ENCODE assay signal across 1 cellular context in the genomic region with DNA sequence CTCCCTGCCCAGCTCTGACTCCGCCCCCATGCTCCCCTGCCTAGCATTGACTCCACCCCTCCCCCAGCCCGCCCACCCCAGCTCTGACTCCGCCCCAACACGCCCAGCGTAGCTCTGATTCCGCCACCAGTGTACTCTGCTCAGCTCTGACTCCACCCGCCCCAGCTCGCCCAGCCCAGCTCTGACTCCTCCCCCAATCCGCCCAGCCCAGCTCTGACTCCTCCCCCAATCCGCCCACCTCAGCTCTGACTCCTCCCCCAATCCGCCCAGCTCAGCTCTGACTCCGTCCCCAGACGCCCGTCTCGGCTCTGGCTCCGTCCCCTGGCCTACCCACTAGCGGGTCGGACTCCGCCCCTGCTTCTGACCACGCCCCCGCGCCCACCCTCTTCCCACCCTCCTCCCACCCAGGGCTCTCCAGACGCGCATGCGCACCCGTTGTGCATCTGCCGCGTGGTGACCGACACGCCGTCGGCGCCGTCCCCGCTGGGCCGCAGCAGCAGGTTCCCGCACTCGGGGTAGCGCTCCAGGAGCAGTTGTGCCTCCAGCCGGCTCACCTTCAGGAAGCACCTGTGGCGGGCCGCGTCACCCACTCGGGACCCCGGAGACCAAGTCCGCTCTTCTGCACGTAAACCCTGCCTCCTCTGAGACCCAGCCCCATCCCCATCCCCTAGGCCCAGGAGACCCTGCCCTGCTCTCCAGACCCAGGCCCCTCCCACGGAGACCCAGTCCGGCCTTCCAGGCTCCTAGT.
A peak's percentile ranks its signal among the peaks of the same experiment; 100 is the strongest.
TF ChIP-seq lines count a peak whose summit lies in the region.

No MANE protein-coding gene starts in this region.

TF ChIP-seq in K562, 482 proteins besides CTCF, POLR2A, EP300 and RAD21 (continued from another document and continues in another):
- TF ChIP-seq, protein P1, sequence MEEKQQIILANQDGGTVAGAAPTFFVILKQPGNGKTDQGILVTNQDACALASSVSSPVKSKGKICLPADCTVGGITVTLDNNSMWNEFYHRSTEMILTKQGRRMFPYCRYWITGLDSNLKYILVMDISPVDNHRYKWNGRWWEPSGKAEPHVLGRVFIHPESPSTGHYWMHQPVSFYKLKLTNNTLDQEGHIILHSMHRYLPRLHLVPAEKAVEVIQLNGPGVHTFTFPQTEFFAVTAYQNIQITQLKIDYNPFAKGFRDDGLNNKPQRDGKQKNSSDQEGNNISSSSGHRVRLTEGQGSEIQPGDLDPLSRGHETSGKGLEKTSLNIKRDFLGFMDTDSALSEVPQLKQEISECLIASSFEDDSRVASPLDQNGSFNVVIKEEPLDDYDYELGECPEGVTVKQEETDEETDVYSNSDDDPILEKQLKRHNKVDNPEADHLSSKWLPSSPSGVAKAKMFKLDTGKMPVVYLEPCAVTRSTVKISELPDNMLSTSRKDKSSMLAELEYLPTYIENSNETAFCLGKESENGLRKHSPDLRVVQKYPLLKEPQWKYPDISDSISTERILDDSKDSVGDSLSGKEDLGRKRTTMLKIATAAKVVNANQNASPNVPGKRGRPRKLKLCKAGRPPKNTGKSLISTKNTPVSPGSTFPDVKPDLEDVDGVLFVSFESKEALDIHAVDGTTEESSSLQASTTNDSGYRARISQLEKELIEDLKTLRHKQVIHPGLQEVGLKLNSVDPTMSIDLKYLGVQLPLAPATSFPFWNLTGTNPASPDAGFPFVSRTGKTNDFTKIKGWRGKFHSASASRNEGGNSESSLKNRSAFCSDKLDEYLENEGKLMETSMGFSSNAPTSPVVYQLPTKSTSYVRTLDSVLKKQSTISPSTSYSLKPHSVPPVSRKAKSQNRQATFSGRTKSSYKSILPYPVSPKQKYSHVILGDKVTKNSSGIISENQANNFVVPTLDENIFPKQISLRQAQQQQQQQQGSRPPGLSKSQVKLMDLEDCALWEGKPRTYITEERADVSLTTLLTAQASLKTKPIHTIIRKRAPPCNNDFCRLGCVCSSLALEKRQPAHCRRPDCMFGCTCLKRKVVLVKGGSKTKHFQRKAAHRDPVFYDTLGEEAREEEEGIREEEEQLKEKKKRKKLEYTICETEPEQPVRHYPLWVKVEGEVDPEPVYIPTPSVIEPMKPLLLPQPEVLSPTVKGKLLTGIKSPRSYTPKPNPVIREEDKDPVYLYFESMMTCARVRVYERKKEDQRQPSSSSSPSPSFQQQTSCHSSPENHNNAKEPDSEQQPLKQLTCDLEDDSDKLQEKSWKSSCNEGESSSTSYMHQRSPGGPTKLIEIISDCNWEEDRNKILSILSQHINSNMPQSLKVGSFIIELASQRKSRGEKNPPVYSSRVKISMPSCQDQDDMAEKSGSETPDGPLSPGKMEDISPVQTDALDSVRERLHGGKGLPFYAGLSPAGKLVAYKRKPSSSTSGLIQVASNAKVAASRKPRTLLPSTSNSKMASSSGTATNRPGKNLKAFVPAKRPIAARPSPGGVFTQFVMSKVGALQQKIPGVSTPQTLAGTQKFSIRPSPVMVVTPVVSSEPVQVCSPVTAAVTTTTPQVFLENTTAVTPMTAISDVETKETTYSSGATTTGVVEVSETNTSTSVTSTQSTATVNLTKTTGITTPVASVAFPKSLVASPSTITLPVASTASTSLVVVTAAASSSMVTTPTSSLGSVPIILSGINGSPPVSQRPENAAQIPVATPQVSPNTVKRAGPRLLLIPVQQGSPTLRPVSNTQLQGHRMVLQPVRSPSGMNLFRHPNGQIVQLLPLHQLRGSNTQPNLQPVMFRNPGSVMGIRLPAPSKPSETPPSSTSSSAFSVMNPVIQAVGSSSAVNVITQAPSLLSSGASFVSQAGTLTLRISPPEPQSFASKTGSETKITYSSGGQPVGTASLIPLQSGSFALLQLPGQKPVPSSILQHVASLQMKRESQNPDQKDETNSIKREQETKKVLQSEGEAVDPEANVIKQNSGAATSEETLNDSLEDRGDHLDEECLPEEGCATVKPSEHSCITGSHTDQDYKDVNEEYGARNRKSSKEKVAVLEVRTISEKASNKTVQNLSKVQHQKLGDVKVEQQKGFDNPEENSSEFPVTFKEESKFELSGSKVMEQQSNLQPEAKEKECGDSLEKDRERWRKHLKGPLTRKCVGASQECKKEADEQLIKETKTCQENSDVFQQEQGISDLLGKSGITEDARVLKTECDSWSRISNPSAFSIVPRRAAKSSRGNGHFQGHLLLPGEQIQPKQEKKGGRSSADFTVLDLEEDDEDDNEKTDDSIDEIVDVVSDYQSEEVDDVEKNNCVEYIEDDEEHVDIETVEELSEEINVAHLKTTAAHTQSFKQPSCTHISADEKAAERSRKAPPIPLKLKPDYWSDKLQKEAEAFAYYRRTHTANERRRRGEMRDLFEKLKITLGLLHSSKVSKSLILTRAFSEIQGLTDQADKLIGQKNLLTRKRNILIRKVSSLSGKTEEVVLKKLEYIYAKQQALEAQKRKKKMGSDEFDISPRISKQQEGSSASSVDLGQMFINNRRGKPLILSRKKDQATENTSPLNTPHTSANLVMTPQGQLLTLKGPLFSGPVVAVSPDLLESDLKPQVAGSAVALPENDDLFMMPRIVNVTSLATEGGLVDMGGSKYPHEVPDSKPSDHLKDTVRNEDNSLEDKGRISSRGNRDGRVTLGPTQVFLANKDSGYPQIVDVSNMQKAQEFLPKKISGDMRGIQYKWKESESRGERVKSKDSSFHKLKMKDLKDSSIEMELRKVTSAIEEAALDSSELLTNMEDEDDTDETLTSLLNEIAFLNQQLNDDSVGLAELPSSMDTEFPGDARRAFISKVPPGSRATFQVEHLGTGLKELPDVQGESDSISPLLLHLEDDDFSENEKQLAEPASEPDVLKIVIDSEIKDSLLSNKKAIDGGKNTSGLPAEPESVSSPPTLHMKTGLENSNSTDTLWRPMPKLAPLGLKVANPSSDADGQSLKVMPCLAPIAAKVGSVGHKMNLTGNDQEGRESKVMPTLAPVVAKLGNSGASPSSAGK (IDR thresholded peaks at IDR 0.05) = peak; percentile 91
- no peak for TF ChIP-seq NELFE (IDR thresholded peaks at IDR 0.05; ENCODE audit: insufficient read depth, insufficient read length)
- no peak; the same call in 1 of the 2 replicates for TF ChIP-seq NFRKB (IDR thresholded peaks at IDR 0.05; ENCODE audit: low read depth)
- TF ChIP-seq FIP1L1 (IDR thresholded peaks at IDR 0.05; ENCODE audit: low read depth, low read length, poor library complexity, severe bottlenecking) = no peak
- TF ChIP-seq NFIC (IDR thresholded peaks at IDR 0.05) = 0 out of 2 replicates have a peak, but pooled peaks have one; percentile 33
- TF ChIP-seq POLR2B (IDR thresholded peaks at IDR 0.05; ENCODE audit: low read depth, partially characterized antibody) = peak; percentile 77
- TF ChIP-seq MBD2 (IDR thresholded peaks at IDR 0.05; ENCODE audit: borderline replicate concordance, low read depth) = peak; percentile 100
- TF ChIP-seq ZNF57 (CRISPR knock-in tag; IDR thresholded peaks at IDR 0.05) = no peak
- TF ChIP-seq TRIM28 (IDR thresholded peaks at IDR 0.05) = no peak
- TF ChIP-seq, protein P2, sequence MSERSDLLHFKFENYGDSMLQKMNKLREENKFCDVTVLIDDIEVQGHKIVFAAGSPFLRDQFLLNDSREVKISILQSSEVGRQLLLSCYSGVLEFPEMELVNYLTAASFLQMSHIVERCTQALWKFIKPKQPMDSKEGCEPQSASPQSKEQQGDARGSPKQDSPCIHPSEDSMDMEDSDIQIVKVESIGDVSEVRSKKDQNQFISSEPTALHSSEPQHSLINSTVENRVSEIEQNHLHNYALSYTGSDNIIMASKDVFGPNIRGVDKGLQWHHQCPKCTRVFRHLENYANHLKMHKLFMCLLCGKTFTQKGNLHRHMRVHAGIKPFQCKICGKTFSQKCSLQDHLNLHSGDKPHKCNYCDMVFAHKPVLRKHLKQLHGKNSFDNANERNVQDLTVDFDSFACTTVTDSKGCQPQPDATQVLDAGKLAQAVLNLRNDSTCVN (CRISPR knock-in tag; IDR thresholded peaks at IDR 0.05) = no peak
- TF ChIP-seq KDM5B (IDR thresholded peaks at IDR 0.05; ENCODE audit: insufficient replicate concordance, low read depth, low read length) = peak; percentile 81
- TF ChIP-seq GABPB2 (CRISPR knock-in tag; conservative IDR thresholded peaks at IDR 0.05) = no peak; the same call in 1 of the 2 replicates
- TF ChIP-seq ATF3 (IDR thresholded peaks at IDR 0.05) = no peak
- 0 out of 2 replicates have a peak, but pooled peaks have one; percentile 55 for TF ChIP-seq ATF3 (CRISPR knock-in tag; conservative IDR thresholded peaks at IDR 0.05)
- TF ChIP-seq ZNF384 (IDR thresholded peaks at IDR 0.05; ENCODE audit: low read depth, low read length) = no peak
- 0 out of 2 replicates have a peak, but pooled peaks have one; percentile 15 for TF ChIP-seq OTX1 (CRISPR knock-in tag; IDR thresholded peaks at IDR 0.05)
- TF ChIP-seq NCOR1 (IDR thresholded peaks at IDR 0.05) = no peak
- no peak for TF ChIP-seq SLC30A9 (CRISPR knock-in tag; IDR thresholded peaks at IDR 0.05)
- TF ChIP-seq ZKSCAN1 (IDR thresholded peaks at IDR 0.05; ENCODE audit: low read depth, low read length) = peak; percentile 41; the same call in 1 of the 2 replicates
- no peak for TF ChIP-seq POLR2AphosphoS2 (IDR thresholded peaks at IDR 0.05; ENCODE audit: low read length)
- no peak for TF ChIP-seq STAT5A (IDR thresholded peaks at IDR 0.05; ENCODE audit: borderline replicate concordance, low read length)
- TF ChIP-seq ZNF780A (CRISPR knock-in tag; IDR thresholded peaks at IDR 0.05) = no peak
- peak; percentile 61; the same call in 1 of the 2 replicates for TF ChIP-seq TOE1 (IDR thresholded peaks at IDR 0.05; ENCODE audit: borderline replicate concordance)
- TF ChIP-seq TOE1 (CRISPR knock-in tag; IDR thresholded peaks at IDR 0.05; ENCODE audit: borderline replicate concordance, low read depth) = no peak
- TF ChIP-seq U2AF1 (optimal IDR thresholded peaks at IDR 0.05; ENCODE audit: low read depth, low read length) = no peak
- TF ChIP-seq ATF1 (CRISPR knock-in tag; IDR thresholded peaks at IDR 0.05) = no peak
- peak; percentile 42 for TF ChIP-seq ATF1 (tag; IDR thresholded peaks at IDR 0.05)
- TF ChIP-seq, protein P3, sequence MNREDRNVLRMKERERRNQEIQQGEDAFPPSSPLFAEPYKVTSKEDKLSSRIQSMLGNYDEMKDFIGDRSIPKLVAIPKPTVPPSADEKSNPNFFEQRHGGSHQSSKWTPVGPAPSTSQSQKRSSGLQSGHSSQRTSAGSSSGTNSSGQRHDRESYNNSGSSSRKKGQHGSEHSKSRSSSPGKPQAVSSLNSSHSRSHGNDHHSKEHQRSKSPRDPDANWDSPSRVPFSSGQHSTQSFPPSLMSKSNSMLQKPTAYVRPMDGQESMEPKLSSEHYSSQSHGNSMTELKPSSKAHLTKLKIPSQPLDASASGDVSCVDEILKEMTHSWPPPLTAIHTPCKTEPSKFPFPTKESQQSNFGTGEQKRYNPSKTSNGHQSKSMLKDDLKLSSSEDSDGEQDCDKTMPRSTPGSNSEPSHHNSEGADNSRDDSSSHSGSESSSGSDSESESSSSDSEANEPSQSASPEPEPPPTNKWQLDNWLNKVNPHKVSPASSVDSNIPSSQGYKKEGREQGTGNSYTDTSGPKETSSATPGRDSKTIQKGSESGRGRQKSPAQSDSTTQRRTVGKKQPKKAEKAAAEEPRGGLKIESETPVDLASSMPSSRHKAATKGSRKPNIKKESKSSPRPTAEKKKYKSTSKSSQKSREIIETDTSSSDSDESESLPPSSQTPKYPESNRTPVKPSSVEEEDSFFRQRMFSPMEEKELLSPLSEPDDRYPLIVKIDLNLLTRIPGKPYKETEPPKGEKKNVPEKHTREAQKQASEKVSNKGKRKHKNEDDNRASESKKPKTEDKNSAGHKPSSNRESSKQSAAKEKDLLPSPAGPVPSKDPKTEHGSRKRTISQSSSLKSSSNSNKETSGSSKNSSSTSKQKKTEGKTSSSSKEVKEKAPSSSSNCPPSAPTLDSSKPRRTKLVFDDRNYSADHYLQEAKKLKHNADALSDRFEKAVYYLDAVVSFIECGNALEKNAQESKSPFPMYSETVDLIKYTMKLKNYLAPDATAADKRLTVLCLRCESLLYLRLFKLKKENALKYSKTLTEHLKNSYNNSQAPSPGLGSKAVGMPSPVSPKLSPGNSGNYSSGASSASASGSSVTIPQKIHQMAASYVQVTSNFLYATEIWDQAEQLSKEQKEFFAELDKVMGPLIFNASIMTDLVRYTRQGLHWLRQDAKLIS (CRISPR knock-in tag; IDR thresholded peaks at IDR 0.05) = 0 out of 2 replicates have a peak, but pooled peaks have one; percentile 33
- no peak for TF ChIP-seq ILF3 (IDR thresholded peaks at IDR 0.05; ENCODE audit: borderline replicate concordance)
- no peak for TF ChIP-seq REST (CRISPR knock-in tag; IDR thresholded peaks at IDR 0.05; ENCODE audit: low read depth)
- peak; percentile 47 for TF ChIP-seq MXD1 (CRISPR knock-in tag; IDR thresholded peaks at IDR 0.05; ENCODE audit: borderline replicate concordance, poor library complexity, severe bottlenecking)
- no peak for TF ChIP-seq ZNF165 (CRISPR knock-in tag; IDR thresholded peaks at IDR 0.05; ENCODE audit: borderline replicate concordance)
- no peak for TF ChIP-seq BACH1 (tag; IDR thresholded peaks at IDR 0.05)
- TF ChIP-seq RFX5 (IDR thresholded peaks at IDR 0.05; ENCODE audit: low read depth, low read length) = no peak
- TF ChIP-seq GATA2 (CRISPR knock-in tag; IDR thresholded peaks at IDR 0.05) = no peak
- no peak for TF ChIP-seq ZNF311 (CRISPR knock-in tag; IDR thresholded peaks at IDR 0.05)
- TF ChIP-seq CC2D1A (IDR thresholded peaks at IDR 0.05) = no peak
